10 cellular contexts compared by ENCODE assay signal in the genomic region with DNA sequence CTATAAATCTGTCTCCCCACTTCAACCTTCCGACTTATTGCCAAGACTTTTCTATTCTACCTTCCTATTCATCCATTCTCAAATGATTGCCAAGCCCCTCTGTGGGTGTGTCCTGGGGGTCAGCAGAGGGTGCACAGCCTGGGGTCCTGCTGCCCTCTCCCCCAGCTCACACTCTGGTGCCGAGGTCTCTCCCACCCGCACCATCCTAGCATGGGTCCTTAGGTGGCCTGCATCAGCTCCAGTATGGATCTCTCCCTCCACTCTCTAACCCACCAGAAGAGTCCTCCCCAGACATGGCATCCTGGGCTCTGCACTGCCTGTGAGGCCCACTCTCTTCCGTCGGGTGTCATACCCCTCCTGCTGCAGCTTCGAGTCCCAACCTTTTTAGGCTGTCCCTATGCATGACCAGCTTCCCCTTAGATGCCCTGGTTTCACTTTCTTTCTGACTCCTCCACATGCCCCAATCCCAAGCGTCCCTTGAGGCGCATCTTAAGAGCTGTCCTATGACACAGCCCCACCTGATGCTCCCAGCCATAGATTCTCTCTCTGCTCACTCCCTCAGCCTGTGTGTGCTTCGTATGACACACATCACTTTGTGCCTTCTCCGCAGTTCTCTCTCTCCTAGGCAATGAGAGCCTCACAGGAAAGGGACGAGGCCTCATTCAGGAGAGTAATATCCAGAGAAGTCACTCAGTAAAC. TPM values are rescaled to one million over a fixed set of nuclear protein-coding genes. Genes with fewer than 3 reads are reported as not detected.
DNase-seq lines count a peak whose midpoint lies in the region; ATAC-seq and TF ChIP-seq lines count a peak whose summit lies in the region.
"Had no signal": no experiment of that assay in that cellular context is flagged by ENCODE, and none has a peak within 500 bp of the region (broad histone marks: within the 10 kb centered on the region; RNA-seq: fewer than 3 reads in every experiment).

No MANE protein-coding gene starts in this region.

- H3K27me3 Mint-ChIP-seq in activated naive CD4-positive, alpha-beta T cell treated with anti-CD3 and anti-CD28 coated beads for 36 hours (ENCODE audit: low read depth): no peaks in the 10 kb centered on the region
- no peaks in the 10 kb centered on the region for H3K27me3 Mint-ChIP-seq in activated naive CD4-positive, alpha-beta T cell treated with anti-CD3 and anti-CD28 coated beads, Interleukin-2, amount 10 ng/mL, durations not matched to agents 7 days and 5 days
- H3K27me3 Mint-ChIP-seq in type B pancreatic cell: no peaks in the 10 kb centered on the region

- peaks cover 34% of the 10 kb centered on the region for H3K36me3 Mint-ChIP-seq in activated naive CD4-positive, alpha-beta T cell treated with anti-CD3 and anti-CD28 coated beads for 36 hours (ENCODE audit: low read depth)
- H3K36me3 Mint-ChIP-seq in activated naive CD4-positive, alpha-beta T cell treated with anti-CD3 and anti-CD28 coated beads, Interleukin-2, amount 10 ng/mL, durations not matched to agents 7 days and 5 days: peaks cover 79% of the 10 kb centered on the region
- peaks cover 30% of the 10 kb centered on the region for H3K36me3 Mint-ChIP-seq in type B pancreatic cell

- H3K27me3 ChIP-seq in heart left ventricle (no peaks in the 10 kb centered on the region), tibial artery (no peaks in the 10 kb centered on the region)
- H3K27me3 ChIP-seq: BE2C had no signal

- DNase-seq in activated naive CD4-positive, alpha-beta T cell treated with anti-CD3 and anti-CD28 coated beads for 36 hours: no peak
- no peak for DNase-seq in activated naive CD4-positive, alpha-beta T cell treated with anti-CD3 and anti-CD28 coated beads, Interleukin-2, amount 10 ng/mL, durations not matched to agents 7 days and 5 days
- no peak for DNase-seq in RWPE1 (ENCODE audit: low spot score)
- no peak for DNase-seq in heart left ventricle
- no peak for DNase-seq in tibial artery
- no peak for DNase-seq in type B pancreatic cell (ENCODE audit: extremely low spot score, unreplicated experiment)
- no peak for DNase-seq in iPS-NIHi11 (ENCODE audit: low spot score)
- DNase-seq: amniotic stem cell had no signal

- H3K27ac ChIP-seq in RWPE1: peak overlapping the region; percentile 10; the same call in 1 of the 2 replicates
- peak overlapping the region; percentile 31 to 84 (median 76) for H3K27ac ChIP-seq in heart left ventricle
- H3K27ac ChIP-seq in tibial artery: peak overlapping the region; percentile 23 to 54

- TF ChIP-seq POLR2A in heart left ventricle (IDR thresholded peaks at IDR 0.05): no peak

- H3K4me1 ChIP-seq in heart left ventricle (peaks cover 0 to 61% (median 49%) of the 10 kb centered on the region in 12 donors), tibial artery (peaks cover 0 to 28% (median 11%) of the 10 kb centered on the region in 4 donors)

- peak overlapping the region; percentile 55 for H3K27ac Mint-ChIP-seq in activated naive CD4-positive, alpha-beta T cell treated with anti-CD3 and anti-CD28 coated beads for 36 hours
- no peak overlapping the region for H3K27ac Mint-ChIP-seq in activated naive CD4-positive, alpha-beta T cell treated with anti-CD3 and anti-CD28 coated beads, Interleukin-2, amount 10 ng/mL, durations not matched to agents 7 days and 5 days
- H3K27ac Mint-ChIP-seq in type B pancreatic cell: no peak overlapping the region

- ATAC-seq in heart left ventricle: peak in 3 of 4 donors; percentile 13 to 27 (median 19)
- ATAC-seq in GM19395 (IDR thresholded peaks at IDR 0.05; ENCODE audit: unreplicated experiment): no peak

- peaks cover 16% of the 10 kb centered on the region for H3K4me1 Mint-ChIP-seq in activated naive CD4-positive, alpha-beta T cell treated with anti-CD3 and anti-CD28 coated beads for 36 hours (ENCODE audit: low read depth)
- peaks cover 18% of the 10 kb centered on the region for H3K4me1 Mint-ChIP-seq in activated naive CD4-positive, alpha-beta T cell treated with anti-CD3 and anti-CD28 coated beads, Interleukin-2, amount 10 ng/mL, durations not matched to agents 7 days and 5 days
- H3K4me1 Mint-ChIP-seq in type B pancreatic cell (ENCODE audit: unreplicated experiment): peaks cover 23% of the 10 kb centered on the region

- CTCF ChIA-PET in activated naive CD4-positive, alpha-beta T cell treated with anti-CD3 and anti-CD28 coated beads for 36 hours (lab: Charles Lee): no interaction called here
- CTCF ChIA-PET in activated naive CD4-positive, alpha-beta T cell treated with anti-CD3 and anti-CD28 coated beads, Interleukin-2, amount 10 ng/mL, durations not matched to agents 7 days and 5 days (lab: Charles Lee): no interaction called here
- CTCF ChIA-PET in RWPE1 (lab: Yijun Ruan, JAX): interaction anchor here (0.9 kb wide), 1 partner anchor 14 kb away, joined by 3 read pairs; no protein-coding TSS in a partner anchor

- no peaks in the 10 kb centered on the region for H3K9me3 Mint-ChIP-seq in activated naive CD4-positive, alpha-beta T cell treated with anti-CD3 and anti-CD28 coated beads for 36 hours
- no peaks in the 10 kb centered on the region for H3K9me3 Mint-ChIP-seq in activated naive CD4-positive, alpha-beta T cell treated with anti-CD3 and anti-CD28 coated beads, Interleukin-2, amount 10 ng/mL, durations not matched to agents 7 days and 5 days
- H3K9me3 Mint-ChIP-seq in type B pancreatic cell: no peaks in the 10 kb centered on the region

- H3K9me3 ChIP-seq in heart left ventricle: no peaks in the 10 kb centered on the region
- no peaks in the 10 kb centered on the region for H3K9me3 ChIP-seq in tibial artery
- H3K9me3 ChIP-seq: BE2C had no signal

- H3K4me3 ChIP-seq in heart left ventricle (no peak overlapping the region), tibial artery (no peak overlapping the region)

- intact Hi-C loops in activated naive CD4-positive, alpha-beta T cell treated with anti-CD3 and anti-CD28 coated beads for 36 hours (cut with micrococcal nuclease): no loop called here
- intact Hi-C loops in heart left ventricle (cut with DNase I) (no loop called here), tibial artery (cut with DNase I; ENCODE audit: low total_unique reads) (no loop called here)

- TF ChIP-seq CTCF in RWPE1 (conservative IDR thresholded peaks at IDR 0.05; ENCODE audit: low read depth) (no peak), heart left ventricle (IDR thresholded peaks at IDR 0.05) (no peak), tibial artery (IDR thresholded peaks at IDR 0.05) (no peak), type B pancreatic cell (conservative IDR thresholded peaks at IDR 0.05) (no peak)

- 76 to 81% (median 76%) methylated on average over 11 of the region's 11 CpGs for WGBS in heart left ventricle, 4 donors

- H3K4me3 Mint-ChIP-seq in activated naive CD4-positive, alpha-beta T cell treated with anti-CD3 and anti-CD28 coated beads for 36 hours: no peak overlapping the region
- no peak overlapping the region for H3K4me3 Mint-ChIP-seq in activated naive CD4-positive, alpha-beta T cell treated with anti-CD3 and anti-CD28 coated beads, Interleukin-2, amount 10 ng/mL, durations not matched to agents 7 days and 5 days
- H3K4me3 Mint-ChIP-seq in type B pancreatic cell: no peak overlapping the region

- POLR2A ChIA-PET in RWPE1 (lab: Yijun Ruan, JAX; ENCODE audit: low non-redundant PET): no interaction called here

- H3K36me3 ChIP-seq in heart left ventricle (peaks cover 0 to 99% (median 91%) of the 10 kb centered on the region in 9 donors), tibial artery (peaks cover 28 to 93% (median 54%) of the 10 kb centered on the region in 3 donors)

RNA-seq across cellular contexts. Expression of a gene that starts 43.9 kb away (rescaled TPM):
- total RNA-seq in activated naive CD4-positive, alpha-beta T cell treated with anti-CD3 and anti-CD28 coated beads for 36 hours: 10 to 100 TPM; 40.2 to 41.6 TPM
- total RNA-seq in heart left ventricle: 10 to 100 TPM; 28.5 to 56.7 (median 41.7) TPM
- polyA plus RNA-seq in heart left ventricle: 10 to 100 TPM; 17.4 to 33.9 TPM
- total RNA-seq in type B pancreatic cell (ENCODE audit: low replicate concordance): 26.3 and 38.4 TPM in 2 replicates

RNA-seq across cellular contexts. Expression of a gene that starts 46.9 kb away (rescaled TPM):
- 10 to 100 TPM; 28.3 to 31.5 TPM for total RNA-seq in activated naive CD4-positive, alpha-beta T cell treated with anti-CD3 and anti-CD28 coated beads for 36 hours
- total RNA-seq in heart left ventricle (10 to 100 TPM; 16.0 to 80.6 (median 24.4) TPM), type B pancreatic cell (ENCODE audit: low replicate concordance) (34.6 and 43.4 TPM in 2 replicates)
- polyA plus RNA-seq in heart left ventricle: 10 to 100 TPM in 1 of 2 donors, 1 to 10 TPM in 1; 8.4 to 47.4 TPM

RNA-seq across cellular contexts. Expression of a gene that starts 52.2 kb away (rescaled TPM):
- total RNA-seq in activated naive CD4-positive, alpha-beta T cell treated with anti-CD3 and anti-CD28 coated beads for 36 hours: 10 to 100 TPM; 19.6 to 20.9 TPM
- 10 to 100 TPM in 4 of 9 donors, 1 to 10 TPM in 5; 7.4 to 11.7 (median 8.9) TPM for total RNA-seq in heart left ventricle
- polyA plus RNA-seq in heart left ventricle: 10 to 100 TPM; 10.1 to 10.6 TPM
- total RNA-seq in type B pancreatic cell (ENCODE audit: low replicate concordance): 21.6 TPM in 2 replicates

Comparison
In these comparisons a context has a peak if more than half of its experiments do, and no peak if none do; other contexts are left out.
1. H3K27ac ChIP-seq: peak in every context shown above with its lines; median percentile 76 in heart left ventricle; 38 in tibial artery; 10 in RWPE1.